In genomic region chr15:90249123-90249863, GRCh38 we compare ENCODE assay signal across 8 cellular contexts.
DNase-seq lines count a peak whose midpoint lies in the region; ATAC-seq and FAIRE-seq lines count a peak whose summit lies in the region.

Gene TTLL13, plus strand, starts transcription at chr15:90249556. Its CDS starts 1,075 bp downstream, at chr15:90250631.

- ATAC-seq in HG03432 (IDR thresholded peaks at IDR 0.05; ENCODE audit: unreplicated experiment) = peak; percentile 85
- no peak for ATAC-seq in HG03135 (IDR thresholded peaks at IDR 0.05; ENCODE audit: unreplicated experiment)

- no peak within 1 kb of the TSS for H3K27ac ChIP-seq in effector memory CD4-positive, alpha-beta T cell (ENCODE audit: insufficient read depth, low read length, poor library complexity, severe bottlenecking)

- peak within 1 kb of the TSS; percentile 51 for H3K4me3 ChIP-seq in effector memory CD4-positive, alpha-beta T cell (ENCODE audit: insufficient read depth, low read depth, low read length, poor library complexity, severe bottlenecking)

- DNase-seq in NCI-H748 (lab: John Stamatoyannopoulos, UW; ENCODE audit: unreplicated experiment) (peak; percentile 91), medulla oblongata (ENCODE audit: extremely low spot score) (peak; percentile 84)
- DNase-seq in activated CD8-positive, alpha-beta memory T cell treated with anti-CD3 and anti-CD28 coated beads for 4 hours (ENCODE audit: low read depth in 2 of 2) = peak; percentile 35 to 57
- peak in 1 of 3 donors; percentile 23 for DNase-seq in effector memory CD4-positive, alpha-beta T cell
- DNase-seq in stimulated activated CD4-positive, alpha-beta T cell treated with anti-CD3 and anti-CD28 coated beads, TNF-alpha, amount 100 ng/mL, for 24 hours (ENCODE audit: low read depth in 3 of 3) = peak; percentile 60 to 91 (median 76)

- no peaks in the 10 kb centered on the region for H3K36me3 ChIP-seq in effector memory CD4-positive, alpha-beta T cell (ENCODE audit: control insufficient read depth, insufficient read depth, low read length)

- H3K4me1 ChIP-seq in effector memory CD4-positive, alpha-beta T cell (ENCODE audit: control insufficient read depth, insufficient read depth, low read length, poor library complexity, severe bottlenecking) = peaks cover 7% of the 10 kb centered on the region

- H3K9me3 ChIP-seq in effector memory CD4-positive, alpha-beta T cell (ENCODE audit: control insufficient read depth, low read length) = no peaks in the 10 kb centered on the region

- H3K27me3 ChIP-seq in effector memory CD4-positive, alpha-beta T cell (replicated peaks; ENCODE audit: control insufficient read depth, insufficient read depth, low read length, poor library complexity, severe bottlenecking) = no peaks in the 10 kb centered on the region

- FAIRE-seq in G401.6 (lab: Jason Lieb, UNC) = peak; percentile 28
